ENCODE assay signal across 1 cellular context in the genomic region with DNA sequence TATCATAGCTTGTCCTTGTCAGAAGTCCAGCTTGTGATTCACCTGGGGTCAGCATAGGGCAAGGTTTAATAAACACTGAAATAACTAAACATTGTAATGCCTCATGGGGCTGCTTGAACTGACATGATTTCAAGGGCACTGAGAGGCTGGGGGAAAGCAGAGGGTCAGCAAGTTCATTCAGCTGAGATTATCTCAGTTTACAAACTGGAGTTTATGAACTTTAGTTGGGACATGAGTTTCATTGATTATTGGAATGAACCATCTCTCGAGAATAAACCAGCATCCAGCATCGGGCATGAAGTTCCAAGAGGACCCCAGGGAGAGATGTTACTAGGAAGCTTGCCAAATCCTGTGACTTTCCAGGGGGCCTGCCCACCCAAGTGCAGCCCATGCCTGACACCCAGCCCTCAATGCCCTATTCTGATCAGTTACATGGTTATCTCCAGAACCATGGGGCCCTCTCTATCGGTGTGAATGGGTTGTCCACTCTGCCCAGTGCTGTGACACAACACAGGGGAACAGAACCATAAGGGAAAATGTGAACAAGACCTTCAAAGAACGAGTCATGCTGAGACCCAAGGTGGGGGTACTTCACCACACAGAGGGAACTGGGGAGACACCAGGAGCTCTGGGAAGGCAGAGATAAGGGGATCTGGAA.
TF ChIP-seq lines count a peak whose summit lies in the region.

No MANE protein-coding gene starts in this region.

TF ChIP-seq in HepG2, 621 proteins besides CTCF, POLR2A, EP300 and RAD21 (continued from another document and continues in another):
- TF ChIP-seq, protein P1, sequence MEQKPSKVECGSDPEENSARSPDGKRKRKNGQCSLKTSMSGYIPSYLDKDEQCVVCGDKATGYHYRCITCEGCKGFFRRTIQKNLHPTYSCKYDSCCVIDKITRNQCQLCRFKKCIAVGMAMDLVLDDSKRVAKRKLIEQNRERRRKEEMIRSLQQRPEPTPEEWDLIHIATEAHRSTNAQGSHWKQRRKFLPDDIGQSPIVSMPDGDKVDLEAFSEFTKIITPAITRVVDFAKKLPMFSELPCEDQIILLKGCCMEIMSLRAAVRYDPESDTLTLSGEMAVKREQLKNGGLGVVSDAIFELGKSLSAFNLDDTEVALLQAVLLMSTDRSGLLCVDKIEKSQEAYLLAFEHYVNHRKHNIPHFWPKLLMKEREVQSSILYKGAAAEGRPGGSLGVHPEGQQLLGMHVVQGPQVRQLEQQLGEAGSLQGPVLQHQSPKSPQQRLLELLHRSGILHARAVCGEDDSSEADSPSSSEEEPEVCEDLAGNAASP (CRISPR knock-in tag; IDR thresholded peaks at IDR 0.05; ENCODE audit: borderline replicate concordance): peak; percentile 92; the same call in 1 of the 2 replicates
- TF ChIP-seq MBNL3 (CRISPR knock-in tag; conservative IDR thresholded peaks at IDR 0.05) (no peak), ZNF331 (CRISPR knock-in tag; IDR thresholded peaks at IDR 0.05) (peak; percentile 41; the same call in 1 of the 2 replicates), KDM6A (CRISPR knock-in tag; IDR thresholded peaks at IDR 0.05; ENCODE audit: low read depth) (peak; percentile 71), KLF11 (CRISPR knock-in tag; IDR thresholded peaks at IDR 0.05) (0 out of 2 replicates have a peak, but pooled peaks have one; percentile 8), FIP1L1 (IDR thresholded peaks at IDR 0.05; ENCODE audit: borderline replicate concordance, insufficient read depth, low read depth, low read length) (no peak), NFYC (CRISPR knock-in tag; IDR thresholded peaks at IDR 0.05) (no peak), ZNF180 (CRISPR knock-in tag; IDR thresholded peaks at IDR 0.05; ENCODE audit: borderline replicate concordance, low read depth) (no peak), ZNF746 (CRISPR knock-in tag; IDR thresholded peaks at IDR 0.05) (no peak; the same call in 1 of the 2 replicates), ZNF292 (CRISPR knock-in tag; IDR thresholded peaks at IDR 0.05; ENCODE audit: borderline replicate concordance, low read depth) (peak; percentile 45; the same call in 1 of the 2 replicates), SNRNP70 (IDR thresholded peaks at IDR 0.05; ENCODE audit: low read depth, low read length) (no peak), THYN1 (CRISPR knock-in tag; IDR thresholded peaks at IDR 0.05; ENCODE audit: borderline replicate concordance, low read depth) (no peak), WIZ (CRISPR knock-in tag; IDR thresholded peaks at IDR 0.05) (no peak), FOSL1 (CRISPR knock-in tag; IDR thresholded peaks at IDR 0.05; ENCODE audit: borderline replicate concordance) (peak; percentile 68; the same call in 1 of the 2 replicates), HDAC2 (CRISPR knock-in tag; IDR thresholded peaks at IDR 0.05) (peak; percentile 93), NFRKB (IDR thresholded peaks at IDR 0.05) (no peak), ZNF552 (CRISPR knock-in tag; IDR thresholded peaks at IDR 0.05; ENCODE audit: borderline replicate concordance) (no peak), REL (CRISPR knock-in tag; conservative IDR thresholded peaks at IDR 0.05) (no peak; the same call in 1 of the 2 replicates), SRSF4 (IDR thresholded peaks at IDR 0.05; ENCODE audit: low read depth, low read length, poor library complexity, severe bottlenecking) (no peak), PRPF4 (IDR thresholded peaks at IDR 0.05; ENCODE audit: low read depth, low read length, poor library complexity, severe bottlenecking) (no peak), ZNF737 (CRISPR knock-in tag; IDR thresholded peaks at IDR 0.05; ENCODE audit: borderline replicate concordance) (no peak), ZNF101 (CRISPR knock-in tag; IDR thresholded peaks at IDR 0.05; ENCODE audit: borderline replicate concordance, low read depth) (no peak), ZMAT3 (CRISPR knock-in tag; conservative IDR thresholded peaks at IDR 0.05) (no peak), RBAK (CRISPR knock-in tag; IDR thresholded peaks at IDR 0.05) (no peak), KDM4B (CRISPR knock-in tag; IDR thresholded peaks at IDR 0.05) (no peak), ZNF12 (CRISPR knock-in tag; IDR thresholded peaks at IDR 0.05) (peak; percentile 15; the same call in 1 of the 2 replicates), KLF12 (CRISPR knock-in tag; IDR thresholded peaks at IDR 0.05; ENCODE audit: borderline replicate concordance) (no peak), ZNF724P (CRISPR knock-in tag; IDR thresholded peaks at IDR 0.05; ENCODE audit: borderline replicate concordance) (no peak), ZNF264 (CRISPR knock-in tag; IDR thresholded peaks at IDR 0.05) (no peak)
- TF ChIP-seq, protein P2, sequence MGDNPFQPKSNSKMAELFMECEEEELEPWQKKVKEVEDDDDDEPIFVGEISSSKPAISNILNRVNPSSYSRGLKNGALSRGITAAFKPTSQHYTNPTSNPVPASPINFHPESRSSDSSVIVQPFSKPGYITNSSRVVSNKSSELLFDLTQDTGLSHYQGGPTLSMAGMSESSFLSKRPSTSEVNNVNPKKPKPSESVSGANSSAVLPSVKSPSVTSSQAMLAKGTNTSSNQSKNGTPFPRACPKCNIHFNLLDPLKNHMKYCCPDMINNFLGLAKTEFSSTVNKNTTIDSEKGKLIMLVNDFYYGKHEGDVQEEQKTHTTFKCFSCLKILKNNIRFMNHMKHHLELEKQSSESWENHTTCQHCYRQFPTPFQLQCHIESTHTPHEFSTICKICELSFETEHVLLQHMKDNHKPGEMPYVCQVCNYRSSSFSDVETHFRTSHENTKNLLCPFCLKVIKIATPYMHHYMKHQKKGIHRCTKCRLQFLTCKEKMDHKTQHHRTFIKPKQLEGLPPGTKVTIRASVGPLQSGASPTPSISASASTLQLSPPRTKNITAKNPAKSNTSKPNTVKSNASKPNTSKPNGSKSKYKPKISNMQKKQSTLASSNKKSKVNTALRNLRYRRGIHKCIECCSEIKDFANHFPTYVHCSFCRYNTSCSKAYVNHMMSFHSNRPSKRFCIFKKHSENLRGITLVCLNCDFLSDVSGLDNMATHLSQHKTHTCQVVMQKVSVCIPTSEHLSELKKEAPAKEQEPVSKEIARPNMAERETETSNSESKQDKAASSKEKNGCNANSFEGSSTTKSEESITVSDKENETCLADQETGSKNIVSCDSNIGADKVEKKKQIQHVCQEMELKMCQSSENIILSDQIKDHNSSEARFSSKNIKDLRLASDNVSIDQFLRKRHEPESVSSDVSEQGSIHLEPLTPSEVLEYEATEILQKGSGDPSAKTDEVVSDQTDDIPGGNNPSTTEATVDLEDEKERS (CRISPR knock-in tag; IDR thresholded peaks at IDR 0.05): peak; percentile 48; the same call in 1 of the 2 replicates
- TF ChIP-seq, protein P3, sequence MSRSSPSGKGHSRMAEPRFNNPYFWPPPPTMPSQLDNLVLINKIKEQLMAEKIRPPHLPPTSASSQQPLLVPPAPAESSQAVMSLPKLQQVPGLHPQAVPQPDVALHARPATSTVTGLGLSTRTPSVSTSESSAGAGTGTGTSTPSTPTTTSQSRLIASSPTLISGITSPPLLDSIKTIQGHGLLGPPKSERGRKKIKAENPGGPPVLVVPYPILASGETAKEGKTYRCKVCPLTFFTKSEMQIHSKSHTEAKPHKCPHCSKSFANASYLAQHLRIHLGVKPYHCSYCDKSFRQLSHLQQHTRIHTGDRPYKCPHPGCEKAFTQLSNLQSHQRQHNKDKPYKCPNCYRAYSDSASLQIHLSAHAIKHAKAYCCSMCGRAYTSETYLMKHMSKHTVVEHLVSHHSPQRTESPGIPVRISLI (CRISPR knock-in tag; IDR thresholded peaks at IDR 0.05; ENCODE audit: borderline replicate concordance): no peak
- TF ChIP-seq, protein P4, sequence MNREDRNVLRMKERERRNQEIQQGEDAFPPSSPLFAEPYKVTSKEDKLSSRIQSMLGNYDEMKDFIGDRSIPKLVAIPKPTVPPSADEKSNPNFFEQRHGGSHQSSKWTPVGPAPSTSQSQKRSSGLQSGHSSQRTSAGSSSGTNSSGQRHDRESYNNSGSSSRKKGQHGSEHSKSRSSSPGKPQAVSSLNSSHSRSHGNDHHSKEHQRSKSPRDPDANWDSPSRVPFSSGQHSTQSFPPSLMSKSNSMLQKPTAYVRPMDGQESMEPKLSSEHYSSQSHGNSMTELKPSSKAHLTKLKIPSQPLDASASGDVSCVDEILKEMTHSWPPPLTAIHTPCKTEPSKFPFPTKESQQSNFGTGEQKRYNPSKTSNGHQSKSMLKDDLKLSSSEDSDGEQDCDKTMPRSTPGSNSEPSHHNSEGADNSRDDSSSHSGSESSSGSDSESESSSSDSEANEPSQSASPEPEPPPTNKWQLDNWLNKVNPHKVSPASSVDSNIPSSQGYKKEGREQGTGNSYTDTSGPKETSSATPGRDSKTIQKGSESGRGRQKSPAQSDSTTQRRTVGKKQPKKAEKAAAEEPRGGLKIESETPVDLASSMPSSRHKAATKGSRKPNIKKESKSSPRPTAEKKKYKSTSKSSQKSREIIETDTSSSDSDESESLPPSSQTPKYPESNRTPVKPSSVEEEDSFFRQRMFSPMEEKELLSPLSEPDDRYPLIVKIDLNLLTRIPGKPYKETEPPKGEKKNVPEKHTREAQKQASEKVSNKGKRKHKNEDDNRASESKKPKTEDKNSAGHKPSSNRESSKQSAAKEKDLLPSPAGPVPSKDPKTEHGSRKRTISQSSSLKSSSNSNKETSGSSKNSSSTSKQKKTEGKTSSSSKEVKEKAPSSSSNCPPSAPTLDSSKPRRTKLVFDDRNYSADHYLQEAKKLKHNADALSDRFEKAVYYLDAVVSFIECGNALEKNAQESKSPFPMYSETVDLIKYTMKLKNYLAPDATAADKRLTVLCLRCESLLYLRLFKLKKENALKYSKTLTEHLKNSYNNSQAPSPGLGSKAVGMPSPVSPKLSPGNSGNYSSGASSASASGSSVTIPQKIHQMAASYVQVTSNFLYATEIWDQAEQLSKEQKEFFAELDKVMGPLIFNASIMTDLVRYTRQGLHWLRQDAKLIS (CRISPR knock-in tag; IDR thresholded peaks at IDR 0.05): no peak
- TF ChIP-seq, protein P5, sequence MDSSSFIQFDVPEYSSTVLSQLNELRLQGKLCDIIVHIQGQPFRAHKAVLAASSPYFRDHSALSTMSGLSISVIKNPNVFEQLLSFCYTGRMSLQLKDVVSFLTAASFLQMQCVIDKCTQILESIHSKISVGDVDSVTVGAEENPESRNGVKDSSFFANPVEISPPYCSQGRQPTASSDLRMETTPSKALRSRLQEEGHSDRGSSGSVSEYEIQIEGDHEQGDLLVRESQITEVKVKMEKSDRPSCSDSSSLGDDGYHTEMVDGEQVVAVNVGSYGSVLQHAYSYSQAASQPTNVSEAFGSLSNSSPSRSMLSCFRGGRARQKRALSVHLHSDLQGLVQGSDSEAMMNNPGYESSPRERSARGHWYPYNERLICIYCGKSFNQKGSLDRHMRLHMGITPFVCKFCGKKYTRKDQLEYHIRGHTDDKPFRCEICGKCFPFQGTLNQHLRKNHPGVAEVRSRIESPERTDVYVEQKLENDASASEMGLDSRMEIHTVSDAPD (CRISPR knock-in tag; IDR thresholded peaks at IDR 0.05): no peak
- TF ChIP-seq, protein P6, sequence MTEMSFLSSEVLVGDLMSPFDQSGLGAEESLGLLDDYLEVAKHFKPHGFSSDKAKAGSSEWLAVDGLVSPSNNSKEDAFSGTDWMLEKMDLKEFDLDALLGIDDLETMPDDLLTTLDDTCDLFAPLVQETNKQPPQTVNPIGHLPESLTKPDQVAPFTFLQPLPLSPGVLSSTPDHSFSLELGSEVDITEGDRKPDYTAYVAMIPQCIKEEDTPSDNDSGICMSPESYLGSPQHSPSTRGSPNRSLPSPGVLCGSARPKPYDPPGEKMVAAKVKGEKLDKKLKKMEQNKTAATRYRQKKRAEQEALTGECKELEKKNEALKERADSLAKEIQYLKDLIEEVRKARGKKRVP (CRISPR knock-in tag; IDR thresholded peaks at IDR 0.05): peak in 1 of 2 experiments; percentile 76; a peak in 2 of 4 replicates
- TF ChIP-seq, protein P7, sequence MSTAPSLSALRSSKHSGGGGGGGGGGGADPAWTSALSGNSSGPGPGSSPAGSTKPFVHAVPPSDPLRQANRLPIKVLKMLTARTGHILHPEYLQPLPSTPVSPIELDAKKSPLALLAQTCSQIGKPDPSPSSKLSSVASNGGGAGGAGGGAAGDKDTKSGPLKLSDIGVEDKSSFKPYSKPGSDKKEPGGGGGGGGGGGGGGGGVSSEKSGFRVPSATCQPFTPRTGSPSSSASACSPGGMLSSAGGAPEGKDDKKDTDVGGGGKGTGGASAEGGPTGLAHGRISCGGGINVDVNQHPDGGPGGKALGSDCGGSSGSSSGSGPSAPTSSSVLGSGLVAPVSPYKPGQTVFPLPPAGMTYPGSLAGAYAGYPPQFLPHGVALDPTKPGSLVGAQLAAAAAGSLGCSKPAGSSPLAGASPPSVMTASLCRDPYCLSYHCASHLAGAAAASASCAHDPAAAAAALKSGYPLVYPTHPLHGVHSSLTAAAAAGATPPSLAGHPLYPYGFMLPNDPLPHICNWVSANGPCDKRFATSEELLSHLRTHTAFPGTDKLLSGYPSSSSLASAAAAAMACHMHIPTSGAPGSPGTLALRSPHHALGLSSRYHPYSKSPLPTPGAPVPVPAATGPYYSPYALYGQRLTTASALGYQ (CRISPR knock-in tag; IDR thresholded peaks at IDR 0.05): peak; percentile 58; the same call in 1 of the 2 replicates
- TF ChIP-seq, protein P8, sequence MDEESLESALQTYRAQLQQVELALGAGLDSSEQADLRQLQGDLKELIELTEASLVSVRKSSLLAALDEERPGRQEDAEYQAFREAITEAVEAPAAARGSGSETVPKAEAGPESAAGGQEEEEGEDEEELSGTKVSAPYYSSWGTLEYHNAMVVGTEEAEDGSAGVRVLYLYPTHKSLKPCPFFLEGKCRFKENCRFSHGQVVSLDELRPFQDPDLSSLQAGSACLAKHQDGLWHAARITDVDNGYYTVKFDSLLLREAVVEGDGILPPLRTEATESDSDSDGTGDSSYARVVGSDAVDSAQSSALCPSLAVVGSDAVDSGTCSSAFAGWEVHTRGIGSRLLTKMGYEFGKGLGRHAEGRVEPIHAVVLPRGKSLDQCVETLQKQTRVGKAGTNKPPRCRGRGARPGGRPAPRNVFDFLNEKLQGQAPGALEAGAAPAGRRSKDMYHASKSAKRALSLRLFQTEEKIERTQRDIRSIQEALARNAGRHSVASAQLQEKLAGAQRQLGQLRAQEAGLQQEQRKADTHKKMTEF (CRISPR knock-in tag; IDR thresholded peaks at IDR 0.05): peak; percentile 42; the same call in 1 of the 2 replicates
- TF ChIP-seq, protein P9, sequence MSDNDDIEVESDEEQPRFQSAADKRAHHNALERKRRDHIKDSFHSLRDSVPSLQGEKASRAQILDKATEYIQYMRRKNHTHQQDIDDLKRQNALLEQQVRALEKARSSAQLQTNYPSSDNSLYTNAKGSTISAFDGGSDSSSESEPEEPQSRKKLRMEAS (IDR thresholded peaks at IDR 0.05): peak; percentile 34; the same call in 1 of the 2 replicates
- TF ChIP-seq, protein P10, sequence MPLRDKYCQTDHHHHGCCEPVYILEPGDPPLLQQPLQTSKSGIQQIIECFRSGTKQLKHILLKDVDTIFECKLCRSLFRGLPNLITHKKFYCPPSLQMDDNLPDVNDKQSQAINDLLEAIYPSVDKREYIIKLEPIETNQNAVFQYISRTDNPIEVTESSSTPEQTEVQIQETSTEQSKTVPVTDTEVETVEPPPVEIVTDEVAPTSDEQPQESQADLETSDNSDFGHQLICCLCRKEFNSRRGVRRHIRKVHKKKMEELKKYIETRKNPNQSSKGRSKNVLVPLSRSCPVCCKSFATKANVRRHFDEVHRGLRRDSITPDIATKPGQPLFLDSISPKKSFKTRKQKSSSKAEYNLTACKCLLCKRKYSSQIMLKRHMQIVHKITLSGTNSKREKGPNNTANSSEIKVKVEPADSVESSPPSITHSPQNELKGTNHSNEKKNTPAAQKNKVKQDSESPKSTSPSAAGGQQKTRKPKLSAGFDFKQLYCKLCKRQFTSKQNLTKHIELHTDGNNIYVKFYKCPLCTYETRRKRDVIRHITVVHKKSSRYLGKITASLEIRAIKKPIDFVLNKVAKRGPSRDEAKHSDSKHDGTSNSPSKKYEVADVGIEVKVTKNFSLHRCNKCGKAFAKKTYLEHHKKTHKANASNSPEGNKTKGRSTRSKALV (CRISPR knock-in tag; IDR thresholded peaks at IDR 0.05): 0 out of 2 replicates have a peak, but pooled peaks have one; percentile 45
- TF ChIP-seq, protein P11, sequence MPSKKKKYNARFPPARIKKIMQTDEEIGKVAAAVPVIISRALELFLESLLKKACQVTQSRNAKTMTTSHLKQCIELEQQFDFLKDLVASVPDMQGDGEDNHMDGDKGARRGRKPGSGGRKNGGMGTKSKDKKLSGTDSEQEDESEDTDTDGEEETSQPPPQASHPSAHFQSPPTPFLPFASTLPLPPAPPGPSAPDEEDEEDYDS (CRISPR knock-in tag; IDR thresholded peaks at IDR 0.05): no peak
